19 cellular contexts compared by ENCODE assay signal in the genomic region with DNA sequence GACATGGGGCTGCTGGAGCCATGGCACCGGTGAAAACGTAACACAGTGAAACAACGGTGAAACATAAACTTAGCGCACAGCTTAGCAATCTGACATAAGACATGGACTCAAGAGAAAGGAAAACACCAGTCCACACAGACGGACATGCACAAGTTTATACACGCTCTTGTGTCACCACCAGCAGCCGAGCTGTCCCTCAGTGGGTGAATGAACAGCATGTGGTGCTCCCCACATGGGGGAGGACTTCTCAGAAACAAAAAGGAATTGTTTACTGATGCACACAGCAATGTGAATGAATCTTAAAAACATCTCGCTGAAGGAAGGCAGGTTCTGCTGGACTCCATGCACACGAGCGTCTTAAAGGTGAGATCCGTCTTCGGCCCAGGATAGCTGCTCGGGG. TPM values are rescaled to one million over a fixed set of nuclear protein-coding genes. Genes with fewer than 3 reads are reported as not detected.
DNase-seq lines count a peak whose midpoint lies in the region; ATAC-seq, FAIRE-seq and TF ChIP-seq lines count a peak whose summit lies in the region.
"Had no signal": no experiment of that assay in that cellular context is flagged by ENCODE, and none has a peak within 500 bp of the region (broad histone marks: within the 10 kb centered on the region; RNA-seq: fewer than 3 reads in every experiment).

No MANE protein-coding gene starts in this region.

- TF ChIP-seq EP300 in K562 (IDR thresholded peaks at IDR 0.05; ENCODE audit: low read length): no peak
- TF ChIP-seq EP300 in esophagus muscularis mucosa (IDR thresholded peaks at IDR 0.05): no peak

- 0 out of 2 replicates have a peak, but pooled peaks cover 3% of the 10 kb centered on the region for H4K20me1 ChIP-seq in K562 (replicated peaks; ENCODE audit: control insufficient read depth, insufficient read depth, low read length)

- H4K91ac ChIP-seq in neuronal stem cell (ENCODE audit: low read depth, low read length, poor library complexity): no peak overlapping the region

- H3K4me1 Mint-ChIP-seq in natural killer cell: peaks cover 41 to 48% of the 10 kb centered on the region in 2 donors
- H3K4me1 Mint-ChIP-seq in natural killer cell treated with Interleukin-12 subunit alpha and Interleukin-12 subunit beta and Interleukin-15 and Interleukin-18, amount 100 ng/mL, for 72 hours (ENCODE audit: low read depth in 2 of 2): peaks cover 22 to 39% of the 10 kb centered on the region in 2 donors

- in situ Hi-C loops in K562 (cut with MboI): no loop called here

- no peak overlapping the region for H3K4me3 Mint-ChIP-seq in natural killer cell
- no peak overlapping the region for H3K4me3 Mint-ChIP-seq in natural killer cell treated with Interleukin-12 subunit alpha and Interleukin-12 subunit beta and Interleukin-15 and Interleukin-18, amount 100 ng/mL, for 72 hours
- H3K4me3 Mint-ChIP-seq: CD4-positive, alpha-beta memory T cell had no signal

- H2AK5ac ChIP-seq in neuronal stem cell (ENCODE audit: low read depth, low read length): no peak overlapping the region

- peak overlapping the region; percentile 60 to 63 for H3K27ac Mint-ChIP-seq in natural killer cell
- no peak overlapping the region for H3K27ac Mint-ChIP-seq in natural killer cell treated with Interleukin-12 subunit alpha and Interleukin-12 subunit beta and Interleukin-15 and Interleukin-18, amount 100 ng/mL, for 72 hours

- no peak overlapping the region for H3K14ac ChIP-seq in neuronal stem cell (ENCODE audit: low read length)

- H3K9me1 ChIP-seq in K562 (ENCODE audit: control insufficient read depth, insufficient read depth, low read length): peaks cover 2% of the 10 kb centered on the region

- POLR2A ChIA-PET in K562 (lab: Yijun Ruan, JAX): interaction anchor here (0.6 to 1.0 kb wide), 2 partner anchors 10 to 281 kb away, joined by 3 read pairs; no protein-coding TSS in a partner anchor

- H3K79me1 ChIP-seq in neuronal stem cell (ENCODE audit: low read depth, low read length): peaks cover 2% of the 10 kb centered on the region

- H2BK120ac ChIP-seq in neuronal stem cell (ENCODE audit: low read depth, low read length): no peak overlapping the region

- no peak for FAIRE-seq in K562 (lab: Jason Lieb, UNC)
- peak; percentile 74 for FAIRE-seq in urothelium cell line (lab: Jason Lieb, UNC)
- FAIRE-seq: GM12892, H1 had no signal

- H3K36me3 ChIP-seq in K562 (ENCODE audit: control insufficient read depth, insufficient read depth, low read length) (peaks cover 62% of the 10 kb centered on the region), neuronal stem cell (replicated peaks in 1 of 2; ENCODE audit: control insufficient read depth in 2 of 2, insufficient read depth in 2 of 2, low read length in 2 of 2) (peaks cover 19 to 58% of the 10 kb centered on the region in 2 donors), esophagus muscularis mucosa (peaks cover 25 to 83% (median 37%) of the 10 kb centered on the region in 4 donors)

- no peaks in the 10 kb centered on the region for H3K27me3 Mint-ChIP-seq in natural killer cell (ENCODE audit: low read depth in 2 of 2)
- no peaks in the 10 kb centered on the region for H3K27me3 Mint-ChIP-seq in natural killer cell treated with Interleukin-12 subunit alpha and Interleukin-12 subunit beta and Interleukin-15 and Interleukin-18, amount 100 ng/mL, for 72 hours
- H3K27me3 Mint-ChIP-seq: CD4-positive, alpha-beta memory T cell had no signal

- TF ChIP-seq RAD21 in K562 (CRISPR knock-in tag; conservative IDR thresholded peaks at IDR 0.05 in 1 of 2, IDR thresholded peaks at IDR 0.05 in 1 of 2): no peak

- no peak overlapping the region for H3K27ac ChIP-seq in K562 (ENCODE audit: extremely low read depth, low read depth, low read length)
- H3K27ac ChIP-seq in neuronal stem cell (replicated peaks; ENCODE audit: low read length): no peak overlapping the region
- H3K27ac ChIP-seq in esophagus muscularis mucosa (replicated peaks in 1 of 4): no peak overlapping the region
- H3K27ac ChIP-seq: GM23248 had no signal

- TF ChIP-seq POLR2A in K562 (conservative IDR thresholded peaks at IDR 0.05) (no peak), esophagus muscularis mucosa (IDR thresholded peaks at IDR 0.05; ENCODE audit: low read depth) (no peak)

- no peak overlapping the region for H3K4ac ChIP-seq in neuronal stem cell (ENCODE audit: low read length)

- no peak for TF ChIP-seq CTCF in natural killer cell (IDR thresholded peaks at IDR 0.05)
- no peak for TF ChIP-seq CTCF in K562 (IDR thresholded peaks at IDR 0.05 in 2 of 3, conservative IDR thresholded peaks at IDR 0.05 in 1 of 3; ENCODE audit: insufficient read depth in 2 of 3, low read depth in 1 of 3, low read length in 3 of 3)
- TF ChIP-seq CTCF in esophagus muscularis mucosa (IDR thresholded peaks at IDR 0.05): no peak

- 0 out of 3 replicates have a peak, but pooled peaks cover 2% of the 10 kb centered on the region for H3K79me2 ChIP-seq in K562 (ENCODE audit: control insufficient read depth, insufficient read depth, low read length)

- no peak overlapping the region for H2BK12ac ChIP-seq in neuronal stem cell (ENCODE audit: low read length)

- no peak overlapping the region for H2BK5ac ChIP-seq in neuronal stem cell (ENCODE audit: low read length)

- no TSS peak for BruUV-seq in K562 (replicated peaks; lab: Mats Ljungman, UMichigan)

- no peak overlapping the region for H3K4me3 ChIP-seq in K562
- no peak overlapping the region for H3K4me3 ChIP-seq in neuronal stem cell (ENCODE audit: low read length in 2 of 2)
- H3K4me3 ChIP-seq in esophagus muscularis mucosa: no peak overlapping the region
- H3K4me3 ChIP-seq: GM23248 had no signal

- H3K9me3 ChIP-seq in K562 (replicated peaks; ENCODE audit: control insufficient read depth, insufficient read depth, low read depth, low read length) (no peaks in the 10 kb centered on the region), neuronal stem cell (replicated peaks in 1 of 2; ENCODE audit: control insufficient read depth in 2 of 2, insufficient read depth in 1 of 2, low read depth in 1 of 2, low read length in 2 of 2) (no peaks in the 10 kb centered on the region), esophagus muscularis mucosa (no peaks in the 10 kb centered on the region)

- no peak for DNase-seq in natural killer cell
- no peak for DNase-seq in natural killer cell treated with Interleukin-12 subunit alpha and Interleukin-12 subunit beta and Interleukin-15 and Interleukin-18, amount 100 ng/mL, for 72 hours (ENCODE audit: low spot score)
- no peak for DNase-seq in K562 (ENCODE audit: extremely low read depth in 1 of 4, low spot score in 3 of 4)
- DNase-seq in neuronal stem cell (ENCODE audit: low spot score): no peak
- DNase-seq in urothelium cell line (ENCODE audit: low spot score): no peak
- no peak for DNase-seq in esophagus muscularis mucosa (ENCODE audit: extremely low spot score)
- DNase-seq in NCI-H446 (lab: John Stamatoyannopoulos, UW): no peak
- DNase-seq in activated effector memory CD4-positive, alpha-beta T cell treated with Interleukin-2 at 50 U/mL for 16 hours: no peak
- DNase-seq: C1 segment of cervical spinal cord; Calu3; CD4-positive, alpha-beta memory T cell; COR-L47; DMS53; DMS79 treated with DMSO at 0.1 percent for 48 hours; GM23248; H7; HCEC 1CT had no signal

- H2AFZ ChIP-seq in K562 (ENCODE audit: low read depth, low read length) (no peak overlapping the region), neuronal stem cell (ENCODE audit: low read length) (no peak overlapping the region)
- H2AFZ ChIP-seq: GM23248 had no signal

- CTCF ChIA-PET in K562 (lab: Yijun Ruan, JAX; ENCODE audit: low intra/inter-chr PET ratio): no interaction called here

- no peak overlapping the region for H3K9ac ChIP-seq in K562 (ENCODE audit: insufficient read depth in 1 of 2, low read depth in 2 of 2, low read length in 2 of 2)
- H3K9ac ChIP-seq in neuronal stem cell (ENCODE audit: low read depth, low read length, poor library complexity): peak overlapping the region; percentile 72
- H3K9ac ChIP-seq: GM23248 had no signal

- no peaks in the 10 kb centered on the region for H3K9me3 Mint-ChIP-seq in natural killer cell
- no peaks in the 10 kb centered on the region for H3K9me3 Mint-ChIP-seq in natural killer cell treated with Interleukin-12 subunit alpha and Interleukin-12 subunit beta and Interleukin-15 and Interleukin-18, amount 100 ng/mL, for 72 hours

- H4K8ac ChIP-seq in neuronal stem cell (ENCODE audit: low read depth, low read length): no peak overlapping the region

- H3K27me3 ChIP-seq in K562 (ENCODE audit: control insufficient read depth in 2 of 2, insufficient read depth in 2 of 2, low read length in 2 of 2) (no peaks in the 10 kb centered on the region), neuronal stem cell (ENCODE audit: control insufficient read depth in 3 of 3, insufficient read depth in 3 of 3, low read depth in 1 of 3, low read length in 3 of 3) (no peaks in the 10 kb centered on the region), esophagus muscularis mucosa (no peaks in the 10 kb centered on the region)

- 97% methylated on average over 13 of the region's 13 CpGs for WGBS in K562 (ENCODE audit: insufficient coverage, low coverage, missing lambda C conversion rate)
- WGBS in neuronal stem cell (ENCODE audit: extremely low coverage in 2 of 2, insufficient read length in 2 of 2, insufficient replicate concordance in 1 of 2), 2 donors: no CpG with 5 or more reads among the region's 13 CpGs
- WGBS in esophagus muscularis mucosa: 94% methylated on average over 13 of the region's 13 CpGs

- no peak overlapping the region for H3K23ac ChIP-seq in neuronal stem cell (ENCODE audit: low read depth, low read length, poor library complexity)

- H3K4me2 ChIP-seq in K562 (ENCODE audit: insufficient read depth, low read length): no peak overlapping the region
- no peak overlapping the region for H3K4me2 ChIP-seq in neuronal stem cell (ENCODE audit: insufficient read depth, low read length, poor library complexity, severe bottlenecking)

- intact Hi-C loops in natural killer cell (cut with micrococcal nuclease) (no loop called here), K562 (cut with micrococcal nuclease) (no loop called here), esophagus muscularis mucosa (cut with DNase I) (no loop called here)

- peaks cover 0 to 12% of the 10 kb centered on the region in 2 experiments; a peak in 2 of 5 replicates for H3K4me1 ChIP-seq in K562 (replicated peaks in 1 of 2; ENCODE audit: control insufficient read depth in 2 of 2, insufficient read depth in 2 of 2, low read length in 2 of 2)
- no peaks in the 10 kb centered on the region for H3K4me1 ChIP-seq in neuronal stem cell (ENCODE audit: control insufficient read depth in 2 of 2, insufficient read depth in 1 of 2, low read depth in 1 of 2, low read length in 2 of 2)
- no peaks in the 10 kb centered on the region for H3K4me1 ChIP-seq in esophagus muscularis mucosa

- H2BK15ac ChIP-seq in neuronal stem cell (ENCODE audit: low read length): no peak overlapping the region

- H3K18ac ChIP-seq in neuronal stem cell (ENCODE audit: low read length): no peak overlapping the region

- ATAC-seq in natural killer cell (no peak), K562 (no peak)
- ATAC-seq in natural killer cell treated with Interleukin-12 subunit alpha and Interleukin-12 subunit beta and Interleukin-15 and Interleukin-18, amount 100 ng/mL, for 72 hours: no peak

- H3K36me3 Mint-ChIP-seq in natural killer cell: peaks cover 12% of the 10 kb centered on the region
- peaks cover 9% of the 10 kb centered on the region for H3K36me3 Mint-ChIP-seq in natural killer cell treated with Interleukin-12 subunit alpha and Interleukin-12 subunit beta and Interleukin-15 and Interleukin-18, amount 100 ng/mL, for 72 hours

RNA-seq across cellular contexts. Expression of a gene that starts 34.2 kb away (rescaled TPM):
- 100 to 1,000 TPM; 210 to 311 (median 210) TPM for total RNA-seq in natural killer cell
- 100 to 1,000 TPM in 1 of 2 donors, 10 to 100 TPM in 1; 71.0 to 188 TPM for total RNA-seq in natural killer cell treated with Interleukin-12 subunit alpha and Interleukin-12 subunit beta and Interleukin-15 and Interleukin-18, amount 100 ng/mL, for 72 hours
- 250 and 422 TPM in 2 replicates for total RNA-seq in K562 (2011; cell fraction: chromatin; rRNA removed; ENCODE audit: low replicate concordance)
- total RNA-seq in K562 (2011; cell fraction: nucleolus; rRNA removed): 176 and 189 TPM in 2 replicates
- total RNA-seq in K562 (2011; cell fraction: nucleoplasm; rRNA removed): 187 and 203 TPM in 2 replicates
- 52.7 and 59.4 TPM in 2 replicates for total RNA-seq in K562 (2014; rRNA removed)
- 17.9 and 25.5 TPM in 2 replicates for total RNA-seq in K562 (2014; rRNA removed; fragmentation: Illumina TruSeq; extraction: Trizol)
- total RNA-seq in K562 (2015; rRNA removed; fragmentation: Illumina TruSeq; extraction: Trizol): 31.8 and 32.8 TPM in 2 replicates
- 62.8 and 68.1 TPM in 2 replicates for total RNA-seq in K562 (2021)
- 23.7 and 24.9 TPM in 2 replicates for polyA plus RNA-seq in K562 (2011; rRNA removed)
- polyA plus RNA-seq in K562 (2011; cell fraction: cytosol; rRNA removed): 17.9 and 23.5 TPM in 2 replicates
- 66.5 and 112 TPM in 2 replicates for polyA plus RNA-seq in K562 (2011; cell fraction: nucleus; rRNA removed)
- 35.3 and 39.1 TPM in 2 replicates for polyA plus RNA-seq in K562 (2012)
- polyA plus RNA-seq in K562 (2014; fragmentation: Illumina TruSeq; extraction: Trizol): 37.3 and 48.5 TPM in 2 replicates
- polyA plus RNA-seq in K562 (2014; fragmentation: Nextera tagmentation; extraction: Ambion mirVana): 1 to 10 TPM; 1.3 to 2.5 TPM
- 53.5 and 63.4 TPM in 2 replicates for polyA plus RNA-seq in K562 (2014; rRNA removed)
- 19.2 and 19.3 TPM in 2 replicates for polyA minus RNA-seq in K562 (2011; rRNA and poly(A)+ RNA removed)
- polyA minus RNA-seq in K562 (2011; cell fraction: cytosol; rRNA and poly(A)+ RNA removed): 18.8 and 24.5 TPM in 2 replicates
- 33.5 and 52.0 TPM in 2 replicates for polyA minus RNA-seq in K562 (2011; cell fraction: nucleus; rRNA and poly(A)+ RNA removed)
- polyA plus RNA-seq in neuronal stem cell (2013, experiment 1 of 2): 15.3 TPM
- 15.0 TPM for polyA plus RNA-seq in neuronal stem cell (2013, experiment 2 of 2)
- total RNA-seq in esophagus muscularis mucosa: 10 to 100 TPM; 22.2 to 41.5 (median 31.4) TPM

Comparison
In these comparisons a context has a peak if more than half of its experiments do, and no peak if none do; other contexts are left out.
1. H3K27ac Mint-ChIP-seq: peak in natural killer cell (2 of 2); none in natural killer cell treated with Interleukin-12 subunit alpha and Interleukin-12 subunit beta and Interleukin-15 and Interleukin-18, amount 100 ng/mL, for 72 hours (0 of 2).